In the genomic region with DNA sequence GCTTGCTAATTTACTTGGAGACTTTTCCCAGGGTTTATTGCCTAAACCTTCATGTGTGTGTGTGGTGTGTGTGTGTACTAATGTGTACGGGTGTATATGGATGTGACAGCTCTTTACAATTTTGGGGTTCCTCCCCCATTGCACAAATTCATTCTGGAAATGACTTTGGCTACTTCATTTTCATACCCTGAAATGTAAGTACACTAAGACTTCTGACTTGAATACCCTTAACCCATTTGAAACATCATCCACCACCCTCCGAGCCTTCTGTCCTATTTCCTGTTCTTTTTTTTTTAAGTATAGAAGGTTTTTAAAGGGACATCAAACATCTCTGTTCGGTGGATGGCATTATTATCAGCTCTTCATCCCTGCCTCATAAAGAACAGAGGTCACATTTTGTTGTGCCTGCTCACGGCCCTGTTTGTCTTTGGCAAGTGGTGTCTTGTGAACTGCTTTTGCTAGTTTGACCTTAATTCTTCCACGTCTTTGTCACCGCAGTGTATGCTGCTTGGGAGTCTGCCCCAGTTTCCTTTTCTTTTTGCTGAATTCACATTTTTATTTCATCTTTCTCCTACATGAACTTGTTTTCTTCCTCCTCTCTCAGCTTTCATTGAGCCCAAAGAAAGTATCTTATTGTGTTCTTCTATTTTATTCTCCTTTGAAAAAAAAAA, we compare ENCODE assay signal across 14 cellular contexts.
DNase-seq lines count a peak whose midpoint lies in the region; ATAC-seq, FAIRE-seq and TF ChIP-seq lines count a peak whose summit lies in the region.
"Had no signal": no experiment of that assay in that cellular context is flagged by ENCODE, and none has a peak within 500 bp of the region (broad histone marks: within the 10 kb centered on the region; RNA-seq: fewer than 3 reads in every experiment).

No MANE protein-coding gene starts in this region.

- no peaks in the 10 kb centered on the region for H3K36me3 ChIP-seq in HepG2 (replicated peaks in 1 of 2; ENCODE audit: control insufficient read depth in 1 of 2, insufficient read depth in 2 of 2, low read length in 2 of 2)

- no peak overlapping the region for H3K27ac ChIP-seq in HepG2 (ENCODE audit: extremely low read length, insufficient read depth, low read length)
- H3K27ac ChIP-seq: 22Rv1 had no signal

- TF ChIP-seq CTCF in HepG2 (CRISPR knock-in tag; IDR thresholded peaks at IDR 0.05): no peak

- no peak for TF ChIP-seq RAD21 in HepG2 (CRISPR knock-in tag; IDR thresholded peaks at IDR 0.05)

- no peaks in the 10 kb centered on the region for H3K27me3 ChIP-seq in HepG2 (ENCODE audit: control insufficient read depth in 1 of 2, insufficient read depth in 2 of 2, low read length in 2 of 2)

- WGBS in HepG2 (ENCODE audit: low lambda C conversion rate): 54% methylated on average over 6 of the region's 6 CpGs

- CTCF ChIA-PET in HepG2 (lab: Yijun Ruan, JAX; ENCODE audit: low intra/inter-chr PET ratio, low total read pairs): no interaction called here

- H3K4me2 ChIP-seq in HepG2 (ENCODE audit: low read depth, low read length): no peak overlapping the region

- H3K4me1 ChIP-seq in HepG2 (ENCODE audit: insufficient read depth, low read length): peaks cover 54% of the 10 kb centered on the region

- ATAC-seq in activated T-helper 17 cell treated with anti-CD3 and anti-CD28 coated beads, Interleukin-2, amount 50 U/mL, for 72 hours (replicated peaks): peak; percentile 64
- ATAC-seq in HepG2 (no peak), HG03342 (IDR thresholded peaks at IDR 0.05; ENCODE audit: unreplicated experiment) (no peak)
- ATAC-seq in stimulated activated naive CD8-positive, alpha-beta T cell treated with anti-CD3 and anti-CD28 coated beads, Interleukin-15, amount 100 ng/mL, for 72 hours: no peak

- no peak for DNase-seq in T-helper 2 cell treated with Interferon-gamma antibody and Interleukin-4, amounts not matched to agents 5 μg/mL and 100 μg/mL, for 36 hours (ENCODE audit: low spot score)
- no peak for DNase-seq in T-helper 2 cell
- DNase-seq in HepG2 (ENCODE audit: low spot score): no peak
- no peak for DNase-seq in stimulated activated naive CD8-positive, alpha-beta T cell treated with anti-CD3 and anti-CD28 coated beads, Interleukin-15, amount 100 ng/mL, for 72 hours
- no peak for DNase-seq in cortex of kidney (lab: John Stamatoyannopoulos, UW)
- DNase-seq in DMS153 treated with DMSO at 0.1 percent for 48 hours (lab: John Stamatoyannopoulos, UW; ENCODE audit: unreplicated experiment): no peak
- DNase-seq: DMS153, H7, NCI-H1694 had no signal

- no peak for TF ChIP-seq POLR2A in HepG2 (IDR thresholded peaks at IDR 0.05; ENCODE audit: insufficient read depth in 1 of 2, low read depth in 2 of 2, low read length in 2 of 2)

- no peaks in the 10 kb centered on the region for H3K36me3 Mint-ChIP-seq in T-helper 2 cell treated with Interferon-gamma antibody and Interleukin-4, amounts not matched to agents 5 μg/mL and 100 μg/mL, for 36 hours (ENCODE audit: low read depth)
- H3K36me3 Mint-ChIP-seq in activated T-helper 17 cell treated with anti-CD3 and anti-CD28 coated beads, Interleukin-2, amount 50 U/mL, for 72 hours (ENCODE audit: low read depth): no peaks in the 10 kb centered on the region

- no peaks in the 10 kb centered on the region for H3K9me3 ChIP-seq in HepG2 (ENCODE audit: low read length)

- no peak overlapping the region for H3K4me3 ChIP-seq in HepG2 (replicated peaks in 1 of 3; ENCODE audit: insufficient read depth in 1 of 3, low read depth in 2 of 3, low read length in 3 of 3)

- peaks cover 35% of the 10 kb centered on the region for H3K4me1 Mint-ChIP-seq in T-helper 2 cell treated with Interferon-gamma antibody and Interleukin-4, amounts not matched to agents 5 μg/mL and 100 μg/mL, for 36 hours (ENCODE audit: low read depth)
- H3K4me1 Mint-ChIP-seq in activated T-helper 17 cell treated with anti-CD3 and anti-CD28 coated beads, Interleukin-2, amount 50 U/mL, for 72 hours: peaks cover 31% of the 10 kb centered on the region
- peaks cover 52% of the 10 kb centered on the region for H3K4me1 Mint-ChIP-seq in stimulated activated naive CD8-positive, alpha-beta T cell treated with anti-CD3 and anti-CD28 coated beads, Interleukin-15, amount 100 ng/mL, for 72 hours

- H3K27me3 Mint-ChIP-seq in T-helper 2 cell treated with Interferon-gamma antibody and Interleukin-4, amounts not matched to agents 5 μg/mL and 100 μg/mL, for 36 hours (ENCODE audit: low read depth): no peaks in the 10 kb centered on the region
- no peaks in the 10 kb centered on the region for H3K27me3 Mint-ChIP-seq in activated T-helper 17 cell treated with anti-CD3 and anti-CD28 coated beads, Interleukin-2, amount 50 U/mL, for 72 hours
- H3K27me3 Mint-ChIP-seq in stimulated activated naive CD8-positive, alpha-beta T cell treated with anti-CD3 and anti-CD28 coated beads, Interleukin-15, amount 100 ng/mL, for 72 hours: no peaks in the 10 kb centered on the region

- in situ Hi-C loops in HepG2 (cut with HindIII; ENCODE audit: extremely low pct_ligation_motif_present, low pct_unique_long_range_greater_than_20kb): no loop called here

- H3K9me3 Mint-ChIP-seq in T-helper 2 cell treated with Interferon-gamma antibody and Interleukin-4, amounts not matched to agents 5 μg/mL and 100 μg/mL, for 36 hours: no peaks in the 10 kb centered on the region
- no peaks in the 10 kb centered on the region for H3K9me3 Mint-ChIP-seq in activated T-helper 17 cell treated with anti-CD3 and anti-CD28 coated beads, Interleukin-2, amount 50 U/mL, for 72 hours
- no peaks in the 10 kb centered on the region for H3K9me3 Mint-ChIP-seq in stimulated activated naive CD8-positive, alpha-beta T cell treated with anti-CD3 and anti-CD28 coated beads, Interleukin-15, amount 100 ng/mL, for 72 hours
- H3K9me3 Mint-ChIP-seq: nephron had no signal

- no peak overlapping the region for H3K9ac ChIP-seq in HepG2 (ENCODE audit: insufficient read depth, low read depth, low read length)

- no TSS peak for BruUV-seq in HepG2 (replicated peaks; lab: Mats Ljungman, UMichigan)

- H3K27ac Mint-ChIP-seq in T-helper 2 cell treated with Interferon-gamma antibody and Interleukin-4, amounts not matched to agents 5 μg/mL and 100 μg/mL, for 36 hours: peak overlapping the region; percentile 73
- H3K27ac Mint-ChIP-seq in activated T-helper 17 cell treated with anti-CD3 and anti-CD28 coated beads, Interleukin-2, amount 50 U/mL, for 72 hours: peak overlapping the region; percentile 76
- H3K27ac Mint-ChIP-seq in stimulated activated naive CD8-positive, alpha-beta T cell treated with anti-CD3 and anti-CD28 coated beads, Interleukin-15, amount 100 ng/mL, for 72 hours: peak overlapping the region; percentile 16 to 28

- no peak for FAIRE-seq in HepG2 (lab: Jason Lieb, UNC)
- FAIRE-seq: GM12891 had no signal

- TF ChIP-seq EP300 in HepG2 (IDR thresholded peaks at IDR 0.05; ENCODE audit: low read depth in 2 of 2, low read length in 2 of 2) (no peak), HepG2 (CRISPR knock-in tag; IDR thresholded peaks at IDR 0.05; ENCODE audit: borderline replicate concordance) (no peak)

- H3K4me3 Mint-ChIP-seq in T-helper 2 cell treated with Interferon-gamma antibody and Interleukin-4, amounts not matched to agents 5 μg/mL and 100 μg/mL, for 36 hours: peak overlapping the region; percentile 58
- peak overlapping the region; percentile 69 for H3K4me3 Mint-ChIP-seq in activated T-helper 17 cell treated with anti-CD3 and anti-CD28 coated beads, Interleukin-2, amount 50 U/mL, for 72 hours
- H3K4me3 Mint-ChIP-seq in stimulated activated naive CD8-positive, alpha-beta T cell treated with anti-CD3 and anti-CD28 coated beads, Interleukin-15, amount 100 ng/mL, for 72 hours: peak overlapping the region; percentile 30 to 70

- intact Hi-C loops in HepG2 (cut with micrococcal nuclease; ENCODE audit: unreplicated experiment): no loop called here

- H2AFZ ChIP-seq in HepG2 (ENCODE audit: low read length): no peak overlapping the region

- H3K79me2 ChIP-seq in HepG2 (ENCODE audit: insufficient read depth, low read length): no peaks in the 10 kb centered on the region

- POLR2A ChIA-PET in HepG2 (lab: Yijun Ruan, JAX): no interaction called here

- no peaks in the 10 kb centered on the region for H4K20me1 ChIP-seq in HepG2 (ENCODE audit: insufficient read depth, low read length)

TF ChIP-seq in HepG2, 621 proteins besides CTCF, POLR2A, EP300 and RAD21:
- TF ChIP-seq MAFK (conservative IDR thresholded peaks at IDR 0.05 in 1 of 2, IDR thresholded peaks at IDR 0.05 in 1 of 2; ENCODE audit: low read length in 2 of 2) (peak; percentile 24 to 30; a peak in 2 of 4 replicates), GTF3A (CRISPR knock-in tag; conservative IDR thresholded peaks at IDR 0.05) (no peak)

Comparison
In these comparisons a context has a peak if more than half of its experiments do, and no peak if none do; other contexts are left out.
1. H3K27ac Mint-ChIP-seq: peak in every context shown above with its lines; median percentile 76 in activated T-helper 17 cell treated with anti-CD3 and anti-CD28 coated beads, Interleukin-2, amount 50 U/mL, for 72 hours; 73 in T-helper 2 cell treated with Interferon-gamma antibody and Interleukin-4, amounts not matched to agents 5 μg/mL and 100 μg/mL, for 36 hours; 22 in stimulated activated naive CD8-positive, alpha-beta T cell treated with anti-CD3 and anti-CD28 coated beads, Interleukin-15, amount 100 ng/mL, for 72 hours.